Comparison of ENCODE assay signal across 8 cellular contexts in the genomic region with DNA sequence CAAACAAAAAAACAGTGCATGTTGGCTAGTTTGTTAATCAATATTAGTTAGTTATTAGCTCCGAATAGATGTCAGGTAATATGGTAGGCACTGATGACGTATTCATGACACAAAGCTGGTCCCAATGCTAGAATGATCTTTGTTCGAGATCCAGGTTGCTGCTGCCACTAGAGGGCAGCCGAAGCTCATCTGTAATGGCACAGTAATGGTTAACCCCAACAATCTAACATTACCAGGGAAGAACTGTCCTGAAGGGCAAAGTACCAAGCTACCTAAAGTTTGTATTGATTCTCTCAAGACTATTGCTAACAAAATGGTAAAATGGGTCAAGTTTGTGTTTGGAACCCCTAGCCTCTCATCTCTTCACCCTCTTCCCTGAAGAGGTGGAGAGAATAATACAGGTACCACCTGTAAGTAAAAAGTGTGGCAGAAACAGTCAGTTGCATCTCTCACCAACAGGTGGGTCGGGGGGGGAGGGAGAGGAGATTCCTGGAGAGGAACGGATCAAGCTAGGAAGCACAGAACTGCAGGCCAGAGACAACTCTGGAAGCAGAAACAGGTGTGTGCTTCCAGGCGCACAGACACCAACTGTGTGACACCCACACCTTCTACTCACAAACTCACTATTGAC. TPM values are rescaled to one million over a fixed set of nuclear protein-coding genes. Genes with fewer than 3 reads are reported as not detected.
DNase-seq lines count a peak whose midpoint lies in the region; ATAC-seq and TF ChIP-seq lines count a peak whose summit lies in the region.
"Not testable (repeated sequence)": the region's sequence is repeated elsewhere in the genome, so short reads cannot be mapped to it uniquely, and the experiment has no call there.

No MANE protein-coding gene starts in this region.

- DNase-seq in DND-41; T-helper 17 cell; effector memory CD8-positive, alpha-beta T cell; kidney epithelial cell (ENCODE audit: low read depth); gastrocnemius medialis: not testable (repeated sequence)

- TF ChIP-seq POLR2A in gastrocnemius medialis (IDR thresholded peaks at IDR 0.05) = not testable (repeated sequence)

- not testable (repeated sequence) for H2AFZ ChIP-seq in DND-41 (ENCODE audit: low read depth, low read length)

- ATAC-seq in DND-41 (ENCODE audit: insufficient read depth, low read depth) (peak; percentile 96), GM19351 (IDR thresholded peaks at IDR 0.05; ENCODE audit: unreplicated experiment) (peak; percentile 97), HG02623 (IDR thresholded peaks at IDR 0.05; ENCODE audit: unreplicated experiment) (peak; percentile 79), HG03521 (IDR thresholded peaks at IDR 0.05; ENCODE audit: unreplicated experiment) (peak; percentile 89), T-helper 17 cell (peak; percentile 94), gastrocnemius medialis (peak; percentile 66 to 69)
- peak; percentile 76 for ATAC-seq in effector memory CD8-positive, alpha-beta T cell (replicated peaks)

- not testable (repeated sequence) for H3K9me3 ChIP-seq in DND-41 (ENCODE audit: insufficient read depth, low read length, severe bottlenecking); T-helper 17 cell (ENCODE audit: control insufficient read depth, low read length, poor library complexity, severe bottlenecking); gastrocnemius medialis

- H3K4me3 Mint-ChIP-seq in T-helper 17 cell; effector memory CD8-positive, alpha-beta T cell: not testable (repeated sequence)

- in situ Hi-C loops in gastrocnemius medialis (cut with MboI; ENCODE audit: low sequenced_read_pairs in 4 of 4) = not testable (repeated sequence)

- H3K27ac ChIP-seq in DND-41 (ENCODE audit: low read length); gastrocnemius medialis: not testable (repeated sequence)

- H4K20me1 ChIP-seq in DND-41 (ENCODE audit: insufficient read depth, low read length) = not testable (repeated sequence)

- H3K27me3 ChIP-seq in DND-41 (ENCODE audit: insufficient read depth, low read length, poor library complexity); kidney epithelial cell (ENCODE audit: control insufficient read depth, insufficient read depth, low read length); gastrocnemius medialis: not testable (repeated sequence)

- not testable (repeated sequence) for H3K4me2 ChIP-seq in DND-41 (ENCODE audit: insufficient read depth, low read length)

- intact Hi-C loops in gastrocnemius medialis (cut with DNase I; ENCODE audit: low total_unique reads) = not testable (repeated sequence)

- H3K4me3 ChIP-seq in DND-41 (ENCODE audit: low read depth in 1 of 2, low read length in 2 of 2); kidney epithelial cell (ENCODE audit: low read depth, low read length); gastrocnemius medialis: not testable (repeated sequence)

- H3K9me3 Mint-ChIP-seq in effector memory CD8-positive, alpha-beta T cell = not testable (repeated sequence)

- TF ChIP-seq CTCF in DND-41 (IDR thresholded peaks at IDR 0.05; ENCODE audit: borderline replicate concordance, extremely low read depth, low read length, poor library complexity, severe bottlenecking) (peak; percentile 58), kidney epithelial cell (IDR thresholded peaks at IDR 0.05; ENCODE audit: insufficient read depth, low read length, poor library complexity, severe bottlenecking) (peak; percentile 27), gastrocnemius medialis (IDR thresholded peaks at IDR 0.05 in 4 of 5, conservative IDR thresholded peaks at IDR 0.05 in 1 of 5) (peak in 2 of 5 experiments; percentile 37 to 44)

- not testable (repeated sequence) for H3K27ac Mint-ChIP-seq in T-helper 17 cell; effector memory CD8-positive, alpha-beta T cell

- not testable (repeated sequence) for H3K36me3 ChIP-seq in DND-41 (ENCODE audit: insufficient read depth, low read length); kidney epithelial cell (ENCODE audit: control insufficient read depth, insufficient read depth, low read length); gastrocnemius medialis

- not testable (repeated sequence) for H3K4me1 Mint-ChIP-seq in T-helper 17 cell; effector memory CD8-positive, alpha-beta T cell (ENCODE audit: low read depth in 2 of 2)

- not testable (repeated sequence) for H3K9ac ChIP-seq in DND-41 (ENCODE audit: low read depth, low read length)

- not testable (repeated sequence) for H3K36me3 Mint-ChIP-seq in T-helper 17 cell (ENCODE audit: low read depth); effector memory CD8-positive, alpha-beta T cell (ENCODE audit: insufficient read depth)

- H3K79me2 ChIP-seq in DND-41 (ENCODE audit: insufficient read depth, low read length) = not testable (repeated sequence)

- not testable (repeated sequence) for H3K4me1 ChIP-seq in DND-41 (ENCODE audit: insufficient read depth, low read length); gastrocnemius medialis

- not testable (repeated sequence) for H3K27me3 Mint-ChIP-seq in T-helper 17 cell; effector memory CD8-positive, alpha-beta T cell

RNA-seq across cellular contexts. Expression of a gene that starts 10.1 kb away (rescaled TPM):
- 10 to 100 TPM; 14.6 to 20.2 TPM for total RNA-seq in T-helper 17 cell
- 0.79 and 2.2 TPM in 2 replicates for total RNA-seq in kidney epithelial cell
- 1 to 10 TPM; 3.3 to 8.1 (median 5.7) TPM for total RNA-seq in gastrocnemius medialis
